In genomic region chr15:76058714-76059319, GRCh38 we compare ENCODE assay signal across 8 cellular contexts. TPM values are rescaled to one million over a fixed set of nuclear protein-coding genes. Genes with fewer than 3 reads are reported as not detected.
A peak's percentile ranks its signal among the peaks of the same experiment; 100 is the strongest.
DNase-seq lines count a peak whose midpoint lies in the region; ATAC-seq and TF ChIP-seq lines count a peak whose summit lies in the region.

No MANE protein-coding gene starts in this region.

- ATAC-seq in HG03175 (IDR thresholded peaks at IDR 0.05; ENCODE audit: unreplicated experiment), result no peak

- no peak for TF ChIP-seq POLR2A in esophagus muscularis mucosa (IDR thresholded peaks at IDR 0.05; ENCODE audit: low read depth)

- TF ChIP-seq CTCF in WI38 (IDR thresholded peaks at IDR 0.05; ENCODE audit: low read depth, low read length) (no peak), esophagus muscularis mucosa (IDR thresholded peaks at IDR 0.05) (no peak), nephron (IDR thresholded peaks at IDR 0.05; ENCODE audit: unreplicated experiment in 3 of 3) (peak in 2 of 3 experiments; percentile 21 to 22)

- H3K27me3 ChIP-seq in HUES64 (ENCODE audit: insufficient read depth, low read length) (peaks cover 46% of the 10 kb centered on the region), esophagus muscularis mucosa (peaks cover 0 to 52% (median 10%) of the 10 kb centered on the region in 4 donors)

- H3K27ac ChIP-seq in HUES64 (ENCODE audit: low read depth, low read length) (no peak overlapping the region), esophagus muscularis mucosa (replicated peaks in 1 of 4) (no peak overlapping the region)

- H3K4me1 Mint-ChIP-seq in nephron, result peaks cover 5% of the 10 kb centered on the region

- peak overlapping the region in 2 of 3 experiments; percentile 12 to 85 for H3K27ac Mint-ChIP-seq in nephron

- peak overlapping the region; percentile 68 for H3K4me3 ChIP-seq in HUES64 (ENCODE audit: low read length)
- peak overlapping the region; percentile 55 for H3K4me3 ChIP-seq in WI38 (ENCODE audit: low read depth, low read length)
- peak overlapping the region; percentile 63 to 71 (median 64) for H3K4me3 ChIP-seq in esophagus muscularis mucosa

- H3K9ac ChIP-seq in HUES64 (ENCODE audit: low read depth, low read length), result no peak overlapping the region

- H3K9me3 ChIP-seq in HUES64 (ENCODE audit: insufficient read depth, low read depth, low read length) (no peaks in the 10 kb centered on the region), esophagus muscularis mucosa (no peaks in the 10 kb centered on the region)

- TF ChIP-seq EP300 in esophagus muscularis mucosa (IDR thresholded peaks at IDR 0.05), result no peak

- peak; percentile 68 for DNase-seq in DMS114 treated with DMSO at 0.1 percent for 48 hours (lab: John Stamatoyannopoulos, UW; ENCODE audit: unreplicated experiment)
- DNase-seq in esophagus muscularis mucosa (ENCODE audit: extremely low spot score), result no peak
- DNase-seq in GDM1 (lab: John Stamatoyannopoulos, UW), result no peak
- no peak for DNase-seq in effector CD8-positive, alpha-beta T cell (lab: John Stamatoyannopoulos, UW)

- no peaks in the 10 kb centered on the region for H3K36me3 Mint-ChIP-seq in nephron (ENCODE audit: low read depth)

- WGBS in HUES64, result 18% methylated on average over 18 of the region's 18 CpGs
- 12% methylated on average over 18 of the region's 18 CpGs for WGBS in esophagus muscularis mucosa

- H3K36me3 ChIP-seq in HUES64 (ENCODE audit: insufficient read depth, low read length) (no peaks in the 10 kb centered on the region), esophagus muscularis mucosa (no peaks in the 10 kb centered on the region)

- H3K4me3 Mint-ChIP-seq in nephron, result peak overlapping the region; percentile 85 to 90 (median 86)

- H3K4me1 ChIP-seq in HUES64 (ENCODE audit: insufficient read depth, low read length) (peaks cover 13% of the 10 kb centered on the region; the same call in 1 of the 2 replicates), esophagus muscularis mucosa (peaks cover 0 to 28% (median 26%) of the 10 kb centered on the region in 4 donors)

- intact Hi-C loops in esophagus muscularis mucosa (cut with DNase I), result no loop called here

- peaks cover 52% of the 10 kb centered on the region for H3K27me3 Mint-ChIP-seq in nephron (ENCODE audit: low read depth)

- H3K9me3 Mint-ChIP-seq in nephron, result no peaks in the 10 kb centered on the region

RNA-seq across cellular contexts. Expression of gene TMEM266, which starts 1.0 kb away (rescaled TPM):
- polyA plus RNA-seq in HUES64 (2013, experiment 1 of 2), result 1.8 TPM
- 2.3 TPM for polyA plus RNA-seq in HUES64 (2013, experiment 2 of 2)
- total RNA-seq in esophagus muscularis mucosa, result under 1 TPM in 2 of 4 donors, not detected in 2; 0.17 to 0.40 TPM

RNA-seq across cellular contexts. Expression of gene NRG4, which starts 46.6 kb away (rescaled TPM):
- polyA plus RNA-seq in HUES64 (2013, experiment 1 of 2), result not detected
- not detected for polyA plus RNA-seq in HUES64 (2013, experiment 2 of 2)
- not detected for total RNA-seq in esophagus muscularis mucosa

Comparison
In these comparisons a context has a peak if more than half of its experiments do, and no peak if none do; other contexts are left out.
1. CTCF ChIP-seq: peak in nephron (2 of 3); none in WI38 (single experiment) and esophagus muscularis mucosa (0 of 3).
2. Peak in every context shown above with its lines, with median percentiles within 50 percentile points of each other: H3K4me3 ChIP-seq.